In genomic region chr11:134638796-134639540, GRCh38 we compare ENCODE assay signal across 14 cellular contexts.
"Had no signal": no experiment of that assay in that cellular context is flagged by ENCODE, and none has a peak within 500 bp of the region (broad histone marks: within the 10 kb centered on the region; RNA-seq: fewer than 3 reads in every experiment).

No MANE protein-coding gene starts in this region.

- H3K4me3 Mint-ChIP-seq: activated CD4-positive, alpha-beta T cell treated with anti-CD3 and anti-CD28 coated beads for 36 hours; activated CD8-positive, alpha-beta T cell treated with anti-CD3 and anti-CD28 coated beads, Interleukin-2, amount 10 ng/mL, durations not matched to agents 7 days and 5 days; stimulated activated naive CD8-positive, alpha-beta T cell treated with anti-CD3 and anti-CD28 coated beads, Interleukin-15, Interleukin-2, amounts not matched to agents 100 ng/mL and 50 ng/mL, for 24 hours had no signal

- ATAC-seq: activated CD4-positive, alpha-beta T cell treated with anti-CD3 and anti-CD28 coated beads for 36 hours; activated CD8-positive, alpha-beta T cell treated with anti-CD3 and anti-CD28 coated beads, Interleukin-2, amount 10 ng/mL, durations not matched to agents 7 days and 5 days; activated naive CD4-positive, alpha-beta T cell treated with anti-CD3 and anti-CD28 coated beads, Interleukin-2, amount 50 U/mL, for 72 hours; body of pancreas had no signal

- H3K36me3 Mint-ChIP-seq: activated naive CD4-positive, alpha-beta T cell treated with anti-CD3 and anti-CD28 coated beads, Interleukin-2, amount 50 U/mL, for 72 hours had no signal

- H3K9me3 Mint-ChIP-seq: activated naive CD4-positive, alpha-beta T cell treated with anti-CD3 and anti-CD28 coated beads, Interleukin-2, amount 50 U/mL, for 72 hours; stimulated activated naive CD8-positive, alpha-beta T cell treated with anti-CD3 and anti-CD28 coated beads, Interleukin-15, Interleukin-2, amounts not matched to agents 100 ng/mL and 50 ng/mL, for 24 hours had no signal

- H3K36me3 ChIP-seq: ovary, upper lobe of right lung, WERI-Rb-1 had no signal

- H3K27ac ChIP-seq: body of pancreas, ovary, upper lobe of right lung, WERI-Rb-1 had no signal

- H3K27me3 ChIP-seq: body of pancreas, ovary had no signal

- H3K27ac Mint-ChIP-seq: activated CD4-positive, alpha-beta T cell treated with anti-CD3 and anti-CD28 coated beads for 36 hours; activated CD8-positive, alpha-beta T cell treated with anti-CD3 and anti-CD28 coated beads, Interleukin-2, amount 10 ng/mL, durations not matched to agents 7 days and 5 days; stimulated activated naive CD8-positive, alpha-beta T cell treated with anti-CD3 and anti-CD28 coated beads, Interleukin-15, Interleukin-2, amounts not matched to agents 100 ng/mL and 50 ng/mL, for 24 hours had no signal

- H3K4me1 ChIP-seq: body of pancreas, upper lobe of right lung had no signal

- H3K4me3 ChIP-seq: body of pancreas, lung, ovary, upper lobe of right lung had no signal

- H3K4me1 Mint-ChIP-seq: activated CD4-positive, alpha-beta T cell treated with anti-CD3 and anti-CD28 coated beads for 36 hours had no signal

- DNase-seq: activated CD4-positive, alpha-beta T cell treated with anti-CD3 and anti-CD28 coated beads for 36 hours; activated CD8-positive, alpha-beta T cell treated with anti-CD3 and anti-CD28 coated beads, Interleukin-2, amount 10 ng/mL, durations not matched to agents 7 days and 5 days; amniotic stem cell; body of pancreas; hypothalamus; ovary; stimulated activated CD4-positive, alpha-beta T cell treated with anti-CD3 and anti-CD28 coated beads, Interleukin-4, amount 100 ng/mL, for 1 hour; stimulated activated CD8-positive, alpha-beta memory T cell treated with anti-CD3 and anti-CD28 coated beads, Interleukin-4, amount 100 ng/mL, for 48 hours; T-helper 1 cell; upper lobe of right lung had no signal
